Comparison of ENCODE assay signal across 9 cellular contexts in genomic region chr10:129888784-129889616, GRCh38.
DNase-seq lines count a peak whose midpoint lies in the region; ATAC-seq and TF ChIP-seq lines count a peak whose summit lies in the region.
"Had no signal": no experiment of that assay in that cellular context is flagged by ENCODE, and none has a peak within 500 bp of the region (broad histone marks: within the 10 kb centered on the region; RNA-seq: fewer than 3 reads in every experiment).

No MANE protein-coding gene starts in this region.

- H3K9me3 ChIP-seq in mucosa of descending colon (no peaks in the 10 kb centered on the region), tibial artery (no peaks in the 10 kb centered on the region)

- in situ Hi-C loops in G401 (cut with HindIII; ENCODE audit: low sequenced_read_pairs), result no loop called here

- H3K36me3 ChIP-seq in mucosa of descending colon (ENCODE audit: low read depth) (no peaks in the 10 kb centered on the region), tibial artery (no peaks in the 10 kb centered on the region)

- no peak overlapping the region for H3K27ac ChIP-seq in tibial artery
- H3K27ac ChIP-seq: SK-N-MC had no signal

- ATAC-seq in HG02678 (IDR thresholded peaks at IDR 0.05; ENCODE audit: unreplicated experiment) (peak; percentile 71), SK-N-SH treated with all-trans-retinoic acid at 6 μM for 48 hours (peak; percentile 41; the same call in 1 of the 3 replicates), mucosa of descending colon (peak; percentile 40)

- DNase-seq in G401 (ENCODE audit: low spot score) (peak; percentile 17), choroid plexus epithelial cell (ENCODE audit: low read depth) (peak; percentile 52), mucosa of descending colon (peak in 2 of 3 donors; percentile 43 to 46), tibial artery (no peak), COR-L47 (lab: John Stamatoyannopoulos, UW) (no peak), NCI-H2081 (lab: John Stamatoyannopoulos, UW) (no peak)

- intact Hi-C loops in mucosa of descending colon (cut with DNase I, micrococcal nuclease) (no loop called here), tibial artery (cut with DNase I; ENCODE audit: low total_unique reads) (no loop called here)

- H3K27me3 ChIP-seq in tibial artery, result no peaks in the 10 kb centered on the region

- H3K4me1 ChIP-seq in mucosa of descending colon (ENCODE audit: low read depth) (no peaks in the 10 kb centered on the region), tibial artery (no peaks in the 10 kb centered on the region)

- TF ChIP-seq CTCF in choroid plexus epithelial cell (conservative IDR thresholded peaks at IDR 0.05; ENCODE audit: low read depth, low read length) (peak; percentile 81), mucosa of descending colon (IDR thresholded peaks at IDR 0.05) (peak; percentile 17), tibial artery (IDR thresholded peaks at IDR 0.05) (peak; percentile 39 to 55)

- H3K4me3 ChIP-seq in choroid plexus epithelial cell (ENCODE audit: low read depth, low read length) (no peak overlapping the region), mucosa of descending colon (no peak overlapping the region), tibial artery (no peak overlapping the region)
- H3K4me3 ChIP-seq: SK-N-MC had no signal

TF ChIP-seq in SK-N-SH treated with all-trans-retinoic acid at 6 μM for 48 hours, 23 proteins besides CTCF, POLR2A, EP300 and RAD21:
- TF ChIP-seq BACH2 (CRISPR knock-in tag; IDR thresholded peaks at IDR 0.05; ENCODE audit: borderline replicate concordance), result no peak

Comparison
In these comparisons a context has a peak if more than half of its experiments do, and no peak if none do; other contexts are left out.
1. DNase-seq: peak in G401 (single experiment), choroid plexus epithelial cell (single experiment) and mucosa of descending colon (2 of 3); none in tibial artery (0 of 2), COR-L47 (single experiment) and NCI-H2081 (0 of 2).
2. CTCF ChIP-seq: peak in every context shown above with its lines; median percentile 81 in choroid plexus epithelial cell; 47 in tibial artery; 17 in mucosa of descending colon.
3. Peak in every context shown above with its lines, with median percentiles within 50 percentile points of each other: ATAC-seq.